8 cellular contexts compared by ENCODE assay signal in the genomic region with DNA sequence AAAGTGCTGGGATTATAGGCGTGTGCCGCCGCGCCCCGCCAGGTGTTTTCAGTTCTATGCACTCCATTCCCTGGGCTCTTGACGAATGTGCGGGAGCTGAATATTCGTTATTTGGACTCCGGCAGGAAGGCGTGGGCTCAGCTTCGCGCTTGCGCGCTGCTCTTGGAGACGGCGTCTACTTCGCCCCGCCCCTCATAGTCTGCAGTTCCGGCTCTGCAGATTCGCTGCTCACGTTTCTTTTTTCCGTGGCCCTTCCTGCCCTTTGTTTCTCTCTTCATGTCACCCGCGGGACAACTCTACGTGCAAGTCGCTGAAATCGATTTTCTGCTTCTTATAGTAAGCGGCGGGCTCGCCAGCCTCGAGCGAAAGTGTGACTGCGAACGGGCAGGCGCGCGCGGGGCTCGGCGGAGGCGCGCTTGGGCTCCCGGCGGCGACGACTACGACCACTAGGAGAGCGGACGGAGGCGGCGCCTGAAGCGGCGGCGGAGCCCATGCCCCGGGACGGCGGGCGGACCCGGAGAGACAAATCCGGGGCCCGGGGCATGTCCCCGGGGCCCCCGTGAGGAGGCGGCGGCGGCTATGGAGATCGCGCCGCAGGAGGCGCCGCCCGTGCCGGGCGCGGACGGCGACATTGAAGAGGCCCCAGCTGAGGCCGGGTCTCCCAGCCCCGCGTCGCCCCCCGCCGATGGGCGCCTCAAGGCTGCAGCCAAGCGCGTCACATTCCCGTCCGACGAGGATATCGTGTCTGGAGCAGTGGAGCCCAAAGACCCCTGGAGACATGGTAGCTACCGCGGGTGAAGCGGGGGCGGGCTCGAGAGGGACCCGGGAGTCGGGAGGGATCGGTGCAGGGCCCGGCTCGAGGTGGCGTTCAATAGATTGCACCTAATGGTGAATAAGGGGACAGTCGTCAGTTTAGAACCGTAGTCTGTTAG. TPM values are rescaled to one million over a fixed set of nuclear protein-coding genes. Genes with fewer than 3 reads are reported as not detected.
A peak's percentile ranks its signal among the peaks of the same experiment; 100 is the strongest.
DNase-seq lines count a peak whose midpoint lies in the region; ATAC-seq, FAIRE-seq and TF ChIP-seq lines count a peak whose summit lies in the region.

A gene with protein sequence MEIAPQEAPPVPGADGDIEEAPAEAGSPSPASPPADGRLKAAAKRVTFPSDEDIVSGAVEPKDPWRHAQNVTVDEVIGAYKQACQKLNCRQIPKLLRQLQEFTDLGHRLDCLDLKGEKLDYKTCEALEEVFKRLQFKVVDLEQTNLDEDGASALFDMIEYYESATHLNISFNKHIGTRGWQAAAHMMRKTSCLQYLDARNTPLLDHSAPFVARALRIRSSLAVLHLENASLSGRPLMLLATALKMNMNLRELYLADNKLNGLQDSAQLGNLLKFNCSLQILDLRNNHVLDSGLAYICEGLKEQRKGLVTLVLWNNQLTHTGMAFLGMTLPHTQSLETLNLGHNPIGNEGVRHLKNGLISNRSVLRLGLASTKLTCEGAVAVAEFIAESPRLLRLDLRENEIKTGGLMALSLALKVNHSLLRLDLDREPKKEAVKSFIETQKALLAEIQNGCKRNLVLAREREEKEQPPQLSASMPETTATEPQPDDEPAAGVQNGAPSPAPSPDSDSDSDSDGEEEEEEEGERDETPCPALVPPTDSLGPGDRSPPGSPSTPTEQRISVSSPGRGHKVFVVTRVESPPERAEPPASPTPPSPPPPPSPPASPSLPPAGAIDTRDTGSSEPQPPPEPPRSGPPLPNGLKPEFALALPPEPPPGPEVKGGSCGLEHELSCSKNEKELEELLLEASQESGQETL (plus strand): TSS at position 433 of the 932 bp plus-strand sequence. CDS start 147 bp downstream, at position 580.

- peaks cover 7% of the 10 kb centered on the region; the same call in 1 of the 2 replicates for H3K36me3 ChIP-seq in Karpas-422 (ENCODE audit: insufficient read depth, low read length)
- H3K36me3 ChIP-seq in esophagus muscularis mucosa, result peaks cover 0 to 20% (median 14%) of the 10 kb centered on the region in 4 donors
- H3K36me3 ChIP-seq in muscle layer of duodenum (ENCODE audit: control insufficient read depth in 1 of 2, insufficient read depth in 2 of 2, low read length in 2 of 2), result no peaks in the 10 kb centered on the region

- peak within 1 kb of the TSS; percentile 95 for H3K9ac ChIP-seq in Karpas-422 (ENCODE audit: low read length)

- peak in 2 of 3 experiments; percentile 10 to 52 for TF ChIP-seq CTCF in esophagus muscularis mucosa (IDR thresholded peaks at IDR 0.05)

- H3K27ac ChIP-seq in Karpas-422 (ENCODE audit: low read length), result peak within 1 kb of the TSS; percentile 89
- H3K27ac ChIP-seq in esophagus muscularis mucosa (replicated peaks in 1 of 4), result peak within 1 kb of the TSS; percentile 85 to 91 (median 88)
- H3K27ac ChIP-seq in muscle layer of duodenum (ENCODE audit: low read length), result peak within 1 kb of the TSS; percentile 94

- H3K4me3 ChIP-seq in Karpas-422 (ENCODE audit: low read length), result peak within 1 kb of the TSS; percentile 95
- peak within 1 kb of the TSS; percentile 90 to 98 (median 96) for H3K4me3 ChIP-seq in esophagus muscularis mucosa
- H3K4me3 ChIP-seq in muscle layer of duodenum (ENCODE audit: low read depth in 1 of 2, low read length in 2 of 2), result peak within 1 kb of the TSS; percentile 85 to 99

- peak; percentile 9 for TF ChIP-seq POLR2A in esophagus muscularis mucosa (IDR thresholded peaks at IDR 0.05; ENCODE audit: low read depth)

- no peak for TF ChIP-seq EP300 in esophagus muscularis mucosa (IDR thresholded peaks at IDR 0.05)

- WGBS in esophagus muscularis mucosa, result 0% methylated on average over 43 of the region's 103 CpGs

- H3K79me2 ChIP-seq in Karpas-422 (ENCODE audit: low read length), result peaks cover 51% of the 10 kb centered on the region

- peak within 1 kb of the TSS; percentile 94 for H3K4me2 ChIP-seq in Karpas-422 (ENCODE audit: low read depth, low read length, poor library complexity, severe bottlenecking)

- intact Hi-C loops in esophagus muscularis mucosa (cut with DNase I), result loop anchor here (5.0 kb wide), 1 partner anchor 84 kb away; a partner anchor contains a TSS

- FAIRE-seq in RCC 7860 (lab: Jason Lieb, UNC), result peak; percentile 65

- DNase-seq in DMS114 treated with DMSO at 0.1 percent for 48 hours (lab: John Stamatoyannopoulos, UW; ENCODE audit: unreplicated experiment) (peak; percentile 77), Karpas-422 (peak; percentile 98), RCC 7860 (ENCODE audit: low spot score) (peak; percentile 90), esophagus muscularis mucosa (ENCODE audit: extremely low spot score) (peak; percentile 98)
- DNase-seq in activated T-cell treated with anti-CD3 and anti-CD28 coated beads, Interleukin-2, amount 50 U/mL, for 48 hours, result peak; percentile 93
- DNase-seq in stimulated activated CD8-positive, alpha-beta memory T cell treated with anti-CD3 and anti-CD28 coated beads, Interleukin-7, amount 100 ng/mL, for 24 hours (ENCODE audit: low read depth), result peak; percentile 79

- peaks cover 13% of the 10 kb centered on the region for H4K20me1 ChIP-seq in Karpas-422 (ENCODE audit: insufficient read depth, low read depth, low read length)

- H2AFZ ChIP-seq in Karpas-422 (ENCODE audit: low read length), result peak within 1 kb of the TSS; percentile 91; the same call in 1 of the 2 replicates

- no peaks in the 10 kb centered on the region for H3K9me3 ChIP-seq in Karpas-422 (ENCODE audit: low read length)
- H3K9me3 ChIP-seq in esophagus muscularis mucosa, result no peaks in the 10 kb centered on the region
- no peaks in the 10 kb centered on the region for H3K9me3 ChIP-seq in muscle layer of duodenum (ENCODE audit: control insufficient read depth in 1 of 2, low read length in 2 of 2)

- H3K27me3 ChIP-seq in Karpas-422 (ENCODE audit: low read length) (no peaks in the 10 kb centered on the region), esophagus muscularis mucosa (no peaks in the 10 kb centered on the region), muscle layer of duodenum (ENCODE audit: low read depth, low read length) (no peaks in the 10 kb centered on the region)

- ATAC-seq in GM21717 (IDR thresholded peaks at IDR 0.05; ENCODE audit: unreplicated experiment), result peak; percentile 45

- H3K4me1 ChIP-seq in Karpas-422 (ENCODE audit: low read length) (peaks cover 33% of the 10 kb centered on the region), esophagus muscularis mucosa (peaks cover 48 to 66% (median 65%) of the 10 kb centered on the region in 4 donors), muscle layer of duodenum (ENCODE audit: control insufficient read depth in 1 of 2, insufficient read depth in 2 of 2, low read length in 2 of 2) (peaks cover 11 to 52% of the 10 kb centered on the region in 2 donors)

- H3K9me2 ChIP-seq in Karpas-422 (replicated peaks; ENCODE audit: insufficient read depth, low read length), result no peaks in the 10 kb centered on the region

RNA-seq across cellular contexts. Expression of the gene that starts here (rescaled TPM):
- total RNA-seq in Karpas-422 (2014; rRNA removed; shearing (Covaris generic); ENCODE audit: low replicate concordance), result 8.0 and 21.0 TPM in 2 replicates
- total RNA-seq in esophagus muscularis mucosa, result 10 to 100 TPM; 21.0 to 46.7 (median 28.3) TPM

Comparison
In these comparisons a context has a peak if more than half of its experiments do, and no peak if none do; other contexts are left out.
1. Peak in every context shown above with its lines: DNase-seq, ATAC-seq, H3K4me3 ChIP-seq and H3K27ac ChIP-seq.